ENCODE assay signal across 11 cellular contexts in the genomic region with DNA sequence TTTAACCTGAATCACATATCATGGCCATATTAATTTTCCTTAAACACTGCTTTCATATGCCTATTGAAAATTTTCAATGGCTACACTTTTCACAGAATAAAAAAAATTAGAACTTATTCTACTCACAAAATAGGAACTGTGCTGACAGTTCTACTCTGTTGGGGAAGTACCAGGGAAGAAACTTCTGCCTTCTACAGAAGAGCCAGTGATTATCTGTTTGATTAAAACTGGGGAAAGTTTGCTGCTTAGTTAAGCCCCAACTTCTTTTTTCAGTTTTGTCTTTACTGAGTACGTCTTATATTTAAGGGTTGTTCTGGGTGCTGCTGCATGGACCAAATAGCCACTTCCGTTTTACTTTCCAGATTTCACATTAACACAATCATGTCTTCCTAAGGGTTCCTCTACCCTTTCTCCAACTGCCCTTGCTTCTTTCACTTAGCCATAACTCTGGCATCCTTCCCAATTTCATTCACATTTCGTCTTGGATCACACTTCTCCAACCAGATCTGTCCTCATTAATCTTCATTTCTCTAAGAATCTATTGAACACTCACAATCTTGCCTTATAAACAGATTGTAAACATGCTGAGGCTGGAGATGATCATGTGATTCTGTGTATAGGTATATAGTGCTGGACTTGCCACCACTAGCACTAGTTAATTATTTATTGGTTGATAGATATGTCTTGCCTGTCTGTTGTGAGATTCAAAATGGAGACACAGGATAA. TPM values are rescaled to one million over a fixed set of nuclear protein-coding genes. Genes with fewer than 3 reads are reported as not detected.
DNase-seq lines count a peak whose midpoint lies in the region; ATAC-seq lines count a peak whose summit lies in the region.
"Had no signal": no experiment of that assay in that cellular context is flagged by ENCODE, and none has a peak within 500 bp of the region (broad histone marks: within the 10 kb centered on the region; RNA-seq: fewer than 3 reads in every experiment).

No MANE protein-coding gene starts in this region.

- peak; percentile 23 for ATAC-seq in HG02642 (IDR thresholded peaks at IDR 0.05; ENCODE audit: poor library complexity, unreplicated experiment)
- no peak for ATAC-seq in T-helper 17 cell
- no peak for ATAC-seq in stimulated activated effector memory CD8-positive, alpha-beta T cell treated with anti-CD3 and anti-CD28 coated beads, Interleukin-12 subunit alpha, Interleukin-12 subunit beta, amount 100 ng/mL, for 72 hours

- no peak overlapping the region for H3K4me3 Mint-ChIP-seq in activated T-cell treated with anti-CD3 and anti-CD28 coated beads, Interleukin-2, amount 50 U/mL, for 24 hours
- no peak overlapping the region for H3K4me3 Mint-ChIP-seq in T-helper 17 cell
- peak overlapping the region; percentile 21 for H3K4me3 Mint-ChIP-seq in stimulated activated effector memory CD8-positive, alpha-beta T cell treated with anti-CD3 and anti-CD28 coated beads, Interleukin-12 subunit alpha, Interleukin-12 subunit beta, amount 100 ng/mL, for 72 hours

- H3K9me3 ChIP-seq in T-helper 17 cell (ENCODE audit: control insufficient read depth, low read length, poor library complexity, severe bottlenecking): no peaks in the 10 kb centered on the region

- peaks cover 19% of the 10 kb centered on the region for H3K36me3 Mint-ChIP-seq in activated T-cell treated with anti-CD3 and anti-CD28 coated beads, Interleukin-2, amount 50 U/mL, for 24 hours (ENCODE audit: low read depth)
- H3K36me3 Mint-ChIP-seq in T-helper 17 cell (ENCODE audit: low read depth): no peaks in the 10 kb centered on the region
- H3K36me3 Mint-ChIP-seq in stimulated activated effector memory CD8-positive, alpha-beta T cell treated with anti-CD3 and anti-CD28 coated beads, Interleukin-12 subunit alpha, Interleukin-12 subunit beta, amount 100 ng/mL, for 72 hours: peaks cover 11% of the 10 kb centered on the region

- peaks cover 40% of the 10 kb centered on the region for H3K4me1 Mint-ChIP-seq in activated T-cell treated with anti-CD3 and anti-CD28 coated beads, Interleukin-2, amount 50 U/mL, for 24 hours (ENCODE audit: low read depth)
- peaks cover 25% of the 10 kb centered on the region for H3K4me1 Mint-ChIP-seq in T-helper 17 cell
- peaks cover 19% of the 10 kb centered on the region for H3K4me1 Mint-ChIP-seq in stimulated activated effector memory CD8-positive, alpha-beta T cell treated with anti-CD3 and anti-CD28 coated beads, Interleukin-12 subunit alpha, Interleukin-12 subunit beta, amount 100 ng/mL, for 72 hours

- H3K27me3 Mint-ChIP-seq in activated T-cell treated with anti-CD3 and anti-CD28 coated beads, Interleukin-2, amount 50 U/mL, for 24 hours: peaks cover 14% of the 10 kb centered on the region
- H3K27me3 Mint-ChIP-seq in T-helper 17 cell: peaks cover 20% of the 10 kb centered on the region

- no peak for DNase-seq in activated T-cell treated with anti-CD3 and anti-CD28 coated beads, Interleukin-2, amount 50 U/mL, for 24 hours
- no peak for DNase-seq in activated T-cell treated with anti-CD3 and anti-CD28 coated beads, Interleukin-2, amount 50 U/mL, for 48 hours
- no peak for DNase-seq in T-helper 17 cell
- DNase-seq in stimulated activated effector memory CD8-positive, alpha-beta T cell treated with anti-CD3 and anti-CD28 coated beads, Interleukin-12 subunit alpha, Interleukin-12 subunit beta, amount 100 ng/mL, for 72 hours (ENCODE audit: low spot score in 2 of 2): no peak
- no peak for DNase-seq in NCI-H2107 (lab: John Stamatoyannopoulos, UW)
- no peak for DNase-seq in GM19240 (ENCODE audit: insufficient read length, low spot score)
- DNase-seq in hippocampal formation (lab: John Stamatoyannopoulos, UW): no peak
- DNase-seq: foreskin melanocyte; NCI-H1048; stimulated activated naive CD4-positive, alpha-beta T cell had no signal

- no peaks in the 10 kb centered on the region for H3K9me3 Mint-ChIP-seq in activated T-cell treated with anti-CD3 and anti-CD28 coated beads, Interleukin-2, amount 50 U/mL, for 24 hours
- peaks cover 4% of the 10 kb centered on the region for H3K9me3 Mint-ChIP-seq in stimulated activated effector memory CD8-positive, alpha-beta T cell treated with anti-CD3 and anti-CD28 coated beads, Interleukin-12 subunit alpha, Interleukin-12 subunit beta, amount 100 ng/mL, for 72 hours

- H3K27ac Mint-ChIP-seq in activated T-cell treated with anti-CD3 and anti-CD28 coated beads, Interleukin-2, amount 50 U/mL, for 24 hours: peak overlapping the region; percentile 8
- peak overlapping the region; percentile 93 for H3K27ac Mint-ChIP-seq in T-helper 17 cell
- H3K27ac Mint-ChIP-seq in stimulated activated effector memory CD8-positive, alpha-beta T cell treated with anti-CD3 and anti-CD28 coated beads, Interleukin-12 subunit alpha, Interleukin-12 subunit beta, amount 100 ng/mL, for 72 hours: peak overlapping the region; percentile 0

RNA-seq across cellular contexts. Expression of a gene that starts 1.9 kb away (rescaled TPM):
- 10 to 100 TPM; 44.2 to 61.1 TPM for total RNA-seq in T-helper 17 cell

Comparison
In these comparisons a context has a peak if more than half of its experiments do, and no peak if none do; other contexts are left out.
1. H3K27ac Mint-ChIP-seq: peak in every context shown above with its lines; median percentile 93 in T-helper 17 cell; 8 in activated T-cell treated with anti-CD3 and anti-CD28 coated beads, Interleukin-2, amount 50 U/mL, for 24 hours; 0 in stimulated activated effector memory CD8-positive, alpha-beta T cell treated with anti-CD3 and anti-CD28 coated beads, Interleukin-12 subunit alpha, Interleukin-12 subunit beta, amount 100 ng/mL, for 72 hours.